ENCODE assay signal across 21 cellular contexts in the genomic region with DNA sequence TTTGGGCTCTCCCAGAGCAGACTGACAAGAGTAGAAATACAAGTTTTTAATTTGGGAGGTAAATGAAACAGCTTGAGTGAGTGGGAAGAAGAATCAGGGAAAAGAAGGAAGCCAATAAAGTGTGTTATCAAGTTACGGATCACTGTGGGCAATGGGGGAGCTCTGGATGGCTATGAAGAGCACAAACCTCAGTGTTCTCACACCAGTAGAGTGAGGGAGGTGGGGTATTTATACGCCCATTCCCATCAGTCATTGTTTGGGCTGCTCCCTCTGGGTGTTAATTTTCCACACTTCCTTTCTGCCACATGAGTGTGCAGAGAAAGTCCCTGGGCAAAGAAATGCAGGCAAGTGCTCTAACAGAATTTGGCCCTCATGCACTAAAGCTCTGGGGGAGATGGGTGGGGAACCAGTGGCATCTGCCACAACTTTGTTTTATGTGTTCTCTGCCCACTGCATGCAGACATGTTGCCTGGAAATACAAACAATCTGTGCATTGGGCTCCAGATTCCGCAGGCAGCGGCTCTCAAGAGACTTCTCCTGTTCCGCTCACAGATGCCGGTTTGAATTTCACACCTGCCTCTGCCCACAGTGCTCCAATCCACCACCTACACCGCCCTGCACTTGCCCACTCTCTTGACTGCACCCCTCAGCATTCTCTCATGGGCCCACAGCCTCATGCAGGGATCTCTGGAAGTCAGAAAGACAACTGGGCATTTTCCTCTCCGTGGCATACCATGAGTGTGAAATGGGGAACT. TPM values are rescaled to one million over a fixed set of nuclear protein-coding genes. Genes with fewer than 3 reads are reported as not detected.
DNase-seq lines count a peak whose midpoint lies in the region; ATAC-seq, FAIRE-seq and TF ChIP-seq lines count a peak whose summit lies in the region.
"Had no signal": no experiment of that assay in that cellular context is flagged by ENCODE, and none has a peak within 500 bp of the region (broad histone marks: within the 10 kb centered on the region; RNA-seq: fewer than 3 reads in every experiment).

No MANE protein-coding gene starts in this region.

- DNase-seq in HepG2 (ENCODE audit: low spot score) (no peak), right lobe of liver (no peak), astrocyte (ENCODE audit: low read depth) (no peak), osteoblast (ENCODE audit: insufficient read length, low spot score, missing footprints) (no peak), GM20000 (ENCODE audit: low spot score) (no peak), G401 (ENCODE audit: low spot score) (no peak), kidney (no peak)
- DNase-seq: activated CD4-positive, CD25-positive, alpha-beta regulatory T cell; activated T-cell treated with anti-CD3 and anti-CD28 coated beads, Interleukin-2, amount 50 U/mL, for 24 hours; effector CD4-positive, alpha-beta T cell; NCI-H187 treated with DMSO at 0.1 percent for 48 hours; pancreas; SHP77 treated with DMSO at 0.1 percent for 48 hours; stimulated activated CD4-positive, alpha-beta T cell treated with anti-CD3 and anti-CD28 coated beads, Interleukin-12 subunit alpha, Interleukin-12 subunit beta, amount 100 ng/mL, for 4 hours had no signal

- no peaks in the 10 kb centered on the region for H3K36me3 Mint-ChIP-seq in astrocyte (ENCODE audit: low read depth, unreplicated experiment)
- H3K36me3 Mint-ChIP-seq: activated naive CD8-positive, alpha-beta T cell; IgD-negative memory B cell had no signal

- in situ Hi-C loops in HepG2 (cut with HindIII; ENCODE audit: extremely low pct_ligation_motif_present, low pct_unique_long_range_greater_than_20kb), result no loop called here
- in situ Hi-C loops in G401 (cut with HindIII; ENCODE audit: low sequenced_read_pairs), result no loop called here

- H3K4me1 Mint-ChIP-seq in astrocyte (ENCODE audit: low read depth, unreplicated experiment), result no peaks in the 10 kb centered on the region

- no peaks in the 10 kb centered on the region for H3K36me3 ChIP-seq in HepG2 (replicated peaks in 1 of 2; ENCODE audit: control insufficient read depth in 1 of 2, insufficient read depth in 2 of 2, low read length in 2 of 2)
- no peaks in the 10 kb centered on the region for H3K36me3 ChIP-seq in right lobe of liver
- no peaks in the 10 kb centered on the region for H3K36me3 ChIP-seq in astrocyte (ENCODE audit: insufficient read depth, low read length)
- no peaks in the 10 kb centered on the region for H3K36me3 ChIP-seq in osteoblast (ENCODE audit: insufficient read depth, low read length)
- no peaks in the 10 kb centered on the region for H3K36me3 ChIP-seq in kidney (ENCODE audit: control insufficient read depth in 1 of 2, insufficient read depth in 2 of 2, low read length in 2 of 2)
- H3K36me3 ChIP-seq: esophagus muscularis mucosa, pancreas had no signal

- H3K27me3 ChIP-seq in HepG2 (ENCODE audit: control insufficient read depth in 1 of 2, insufficient read depth in 2 of 2, low read length in 2 of 2), result no peaks in the 10 kb centered on the region
- H3K27me3 ChIP-seq in right lobe of liver, result peaks cover 0 to 3% of the 10 kb centered on the region in 2 donors
- peaks cover 5% of the 10 kb centered on the region for H3K27me3 ChIP-seq in astrocyte (ENCODE audit: insufficient read depth, low read length)
- H3K27me3 ChIP-seq in osteoblast (ENCODE audit: insufficient read depth, low read length), result peaks cover 19% of the 10 kb centered on the region

- H3K4me2 ChIP-seq in HepG2 (ENCODE audit: low read depth, low read length), result no peak overlapping the region
- peak overlapping the region; percentile 79 for H3K4me2 ChIP-seq in astrocyte (ENCODE audit: low read length)
- peak overlapping the region; percentile 68 for H3K4me2 ChIP-seq in osteoblast (ENCODE audit: insufficient read depth, low read length)

- H3K4me1 ChIP-seq in HepG2 (ENCODE audit: insufficient read depth, low read length) (peaks cover 70% of the 10 kb centered on the region), right lobe of liver (peaks cover 0 to 6% (median 0%) of the 10 kb centered on the region in 4 donors), astrocyte (ENCODE audit: insufficient read depth, low read length) (peaks cover 31% of the 10 kb centered on the region), osteoblast (ENCODE audit: insufficient read depth, low read length) (peaks cover 35% of the 10 kb centered on the region), kidney (ENCODE audit: control insufficient read depth in 1 of 2, insufficient read depth in 1 of 2, low read depth in 1 of 2, low read length in 2 of 2) (peaks cover 0 to 2% of the 10 kb centered on the region in 2 donors)

- no peaks in the 10 kb centered on the region for H3K9me3 ChIP-seq in HepG2 (ENCODE audit: low read length)
- no peaks in the 10 kb centered on the region for H3K9me3 ChIP-seq in right lobe of liver
- H3K9me3 ChIP-seq in astrocyte (ENCODE audit: insufficient read depth, low read depth, low read length), result no peaks in the 10 kb centered on the region
- H3K9me3 ChIP-seq in osteoblast (ENCODE audit: low read depth, low read length), result no peaks in the 10 kb centered on the region
- H3K9me3 ChIP-seq in kidney (ENCODE audit: control insufficient read depth in 1 of 2, low read length in 2 of 2), result no peaks in the 10 kb centered on the region
- H3K9me3 ChIP-seq: esophagus muscularis mucosa, pancreas had no signal

- H3K9ac ChIP-seq in HepG2 (ENCODE audit: insufficient read depth, low read depth, low read length), result no peak overlapping the region
- H3K9ac ChIP-seq in astrocyte (ENCODE audit: low read length), result peak overlapping the region; percentile 63
- H3K9ac ChIP-seq in kidney (ENCODE audit: low read length in 2 of 2), result no peak overlapping the region

- ATAC-seq in HepG2 (no peak), right lobe of liver (no peak), HG03565 (IDR thresholded peaks at IDR 0.05; ENCODE audit: unreplicated experiment) (no peak)
- ATAC-seq: activated CD8-positive, alpha-beta T cell treated with anti-CD3 and anti-CD28 coated beads for 36 hours had no signal

- POLR2A ChIA-PET in HepG2 (lab: Yijun Ruan, JAX), result interaction anchor here (2.3 kb wide), 1 partner anchor 19 kb away, joined by 12 read pairs; no protein-coding TSS in a partner anchor

- WGBS in HepG2 (ENCODE audit: low lambda C conversion rate), result 91% methylated on average over 8 of the region's 8 CpGs
- 71% methylated on average over 5 of the region's 8 CpGs for WGBS in right lobe of liver (ENCODE audit: insufficient coverage, low coverage, low lambda C conversion rate, missing lambda C conversion rate)

- no peak for TF ChIP-seq POLR2A in HepG2 (IDR thresholded peaks at IDR 0.05; ENCODE audit: insufficient read depth in 1 of 2, low read depth in 2 of 2, low read length in 2 of 2)
- TF ChIP-seq POLR2A in right lobe of liver (IDR thresholded peaks at IDR 0.05), result no peak

- H3K4me3 ChIP-seq in HepG2 (replicated peaks in 1 of 3; ENCODE audit: insufficient read depth in 1 of 3, low read depth in 2 of 3, low read length in 3 of 3) (no peak overlapping the region), right lobe of liver (no peak overlapping the region), astrocyte (ENCODE audit: insufficient read depth, low read depth, low read length) (peak overlapping the region; percentile 6), osteoblast (ENCODE audit: insufficient read depth, low read length) (peak overlapping the region; percentile 34), kidney (ENCODE audit: low read length in 2 of 2) (no peak overlapping the region)
- H3K4me3 ChIP-seq: esophagus muscularis mucosa, pancreas had no signal

- no peak for TF ChIP-seq EP300 in HepG2 (IDR thresholded peaks at IDR 0.05; ENCODE audit: low read depth in 2 of 2, low read length in 2 of 2)
- no peak for TF ChIP-seq EP300 in HepG2 (CRISPR knock-in tag; IDR thresholded peaks at IDR 0.05; ENCODE audit: borderline replicate concordance)

- H3K79me2 ChIP-seq in HepG2 (ENCODE audit: insufficient read depth, low read length) (no peaks in the 10 kb centered on the region), astrocyte (ENCODE audit: insufficient read depth, low read length) (no peaks in the 10 kb centered on the region), osteoblast (ENCODE audit: insufficient read depth, low read length) (no peaks in the 10 kb centered on the region)

- FAIRE-seq in HepG2 (lab: Jason Lieb, UNC) (no peak), astrocyte (lab: Jason Lieb, UNC) (no peak), kidney (lab: Jason Lieb, UNC) (no peak)
- FAIRE-seq: pancreas had no signal

- peak overlapping the region; percentile 60 for H3K27ac Mint-ChIP-seq in astrocyte (ENCODE audit: unreplicated experiment)
- H3K27ac Mint-ChIP-seq: activated CD8-positive, alpha-beta T cell treated with anti-CD3 and anti-CD28 coated beads for 36 hours; activated naive CD8-positive, alpha-beta T cell; activated T-cell treated with anti-CD3 and anti-CD28 coated beads, Interleukin-2, amount 50 U/mL, for 24 hours; IgD-negative memory B cell had no signal

- no peak overlapping the region for H3K4me3 Mint-ChIP-seq in astrocyte (ENCODE audit: unreplicated experiment)
- H3K4me3 Mint-ChIP-seq: activated CD8-positive, alpha-beta T cell treated with anti-CD3 and anti-CD28 coated beads for 36 hours; activated naive CD8-positive, alpha-beta T cell; activated T-cell treated with anti-CD3 and anti-CD28 coated beads, Interleukin-2, amount 50 U/mL, for 24 hours; IgD-negative memory B cell had no signal

- BruUV-seq in HepG2 (replicated peaks; lab: Mats Ljungman, UMichigan), result no TSS peak

- H3K27me3 Mint-ChIP-seq in astrocyte (ENCODE audit: low read depth, unreplicated experiment), result peaks cover 11% of the 10 kb centered on the region

- no peak for TF ChIP-seq RAD21 in HepG2 (CRISPR knock-in tag; IDR thresholded peaks at IDR 0.05)

- CTCF ChIA-PET in HepG2 (lab: Yijun Ruan, JAX; ENCODE audit: low intra/inter-chr PET ratio, low total read pairs), result interaction anchor here (1.9 kb wide), 1 partner anchor 366 kb away, joined by 10 read pairs; no protein-coding TSS in a partner anchor

- H4K20me1 ChIP-seq in HepG2 (ENCODE audit: insufficient read depth, low read length), result no peaks in the 10 kb centered on the region
- H4K20me1 ChIP-seq in astrocyte (ENCODE audit: insufficient read depth, low read length), result peaks cover 3% of the 10 kb centered on the region
- no peaks in the 10 kb centered on the region for H4K20me1 ChIP-seq in osteoblast (ENCODE audit: insufficient read depth, low read length)

- H2AFZ ChIP-seq in HepG2 (ENCODE audit: low read length), result no peak overlapping the region
- no peak overlapping the region for H2AFZ ChIP-seq in astrocyte (ENCODE audit: low read depth, low read length)
- peak overlapping the region; percentile 5 for H2AFZ ChIP-seq in osteoblast (ENCODE audit: low read length)

- intact Hi-C loops in HepG2 (cut with micrococcal nuclease; ENCODE audit: unreplicated experiment) (no loop called here), right lobe of liver (cut with DNase I) (no loop called here), kidney (cut with DNase I) (no loop called here)

- H3K27ac ChIP-seq in HepG2 (ENCODE audit: extremely low read length, insufficient read depth, low read length) (no peak overlapping the region), right lobe of liver (no peak overlapping the region), astrocyte (ENCODE audit: low read depth, low read length) (peak overlapping the region; percentile 87), osteoblast (ENCODE audit: low read depth, low read length) (peak overlapping the region; percentile 87), kidney (ENCODE audit: low read depth in 2 of 2, low read length in 2 of 2) (no peak overlapping the region)
- H3K27ac ChIP-seq: esophagus muscularis mucosa, pancreas had no signal

- H3K9me3 Mint-ChIP-seq in astrocyte (ENCODE audit: unreplicated experiment), result no peaks in the 10 kb centered on the region
- H3K9me3 Mint-ChIP-seq: activated CD8-positive, alpha-beta T cell treated with anti-CD3 and anti-CD28 coated beads for 36 hours; activated T-cell treated with anti-CD3 and anti-CD28 coated beads, Interleukin-2, amount 50 U/mL, for 24 hours had no signal

- no peak for TF ChIP-seq CTCF in HepG2 (CRISPR knock-in tag; IDR thresholded peaks at IDR 0.05)
- no peak for TF ChIP-seq CTCF in right lobe of liver (IDR thresholded peaks at IDR 0.05)
- TF ChIP-seq CTCF in astrocyte (IDR thresholded peaks at IDR 0.05; ENCODE audit: insufficient read depth, low read depth, low read length), result no peak
- TF ChIP-seq CTCF in osteoblast (IDR thresholded peaks at IDR 0.05; ENCODE audit: extremely low read depth, low read depth, low read length), result no peak
- no peak for TF ChIP-seq CTCF in GM20000 (IDR thresholded peaks at IDR 0.05; ENCODE audit: extremely low read depth, missing control alignments)
- no peak for TF ChIP-seq CTCF in kidney (IDR thresholded peaks at IDR 0.05; ENCODE audit: borderline replicate concordance, extremely low read depth, insufficient read depth)

RNA-seq across cellular contexts. Expression of gene ADRA1D, which starts 22.6 kb away (rescaled TPM):
- total RNA-seq in HepG2 (2016; rRNA removed; fragmentation: Illumina TruSeq; extraction: Trizol), result 0.07 TPM in 1 of 2 replicates, not detected in the other
- total RNA-seq in HepG2 (2016; cell fraction: cytosol; rRNA removed; fragmentation: Illumina TruSeq; extraction: Trizol; ENCODE audit: low read depth), result not detected in 2 replicates
- total RNA-seq in HepG2 (2016; cell fraction: insoluble cytoplasmic fraction; rRNA removed; fragmentation: Illumina TruSeq; extraction: Trizol), result 0.17 TPM in 1 of 2 replicates, not detected in the other
- 0.09 TPM in 1 of 2 replicates, not detected in the other for total RNA-seq in HepG2 (2016; cell fraction: membrane; rRNA removed; fragmentation: Illumina TruSeq; extraction: Trizol)
- 0.13 TPM in 1 of 2 replicates, not detected in the other for total RNA-seq in HepG2 (2016; cell fraction: nucleus; rRNA removed; fragmentation: Illumina TruSeq; extraction: Trizol)
- polyA plus RNA-seq in HepG2 (2011; rRNA removed), result 0.09 and 0.13 TPM in 2 replicates
- polyA plus RNA-seq in HepG2 (2011; cell fraction: cytosol; rRNA removed), result 0.06 and 0.24 TPM in 2 replicates
- polyA plus RNA-seq in HepG2 (2011; cell fraction: nucleus; rRNA removed), result 0.26 and 0.45 TPM in 2 replicates
- polyA plus RNA-seq in HepG2 (2012), result 0.24 TPM in 1 of 2 replicates, not detected in the other
- 0.03 TPM in 1 of 2 replicates, not detected in the other for polyA plus RNA-seq in HepG2 (2016; cell fraction: cytosol; fragmentation: Illumina TruSeq; extraction: Trizol; ENCODE audit: low read depth)
- polyA plus RNA-seq in HepG2 (2016; cell fraction: insoluble cytoplasmic fraction; fragmentation: Illumina TruSeq; extraction: Trizol; ENCODE audit: low read depth), result 0.19 TPM in 1 of 2 replicates, not detected in the other
- 0.07 TPM in 1 of 2 replicates, not detected in the other for polyA plus RNA-seq in HepG2 (2016; cell fraction: membrane; fragmentation: Illumina TruSeq; extraction: Trizol; ENCODE audit: low read depth)
- 0.33 and 0.37 TPM in 2 replicates for polyA plus RNA-seq in HepG2 (2016; cell fraction: nucleus; fragmentation: Illumina TruSeq; extraction: Trizol; ENCODE audit: insufficient read depth, low read depth)
- polyA minus RNA-seq in HepG2 (2011; rRNA and poly(A)+ RNA removed; ENCODE audit: low replicate concordance), result 0.50 TPM in 1 of 2 replicates, not detected in the other
- not detected in 2 replicates for polyA minus RNA-seq in HepG2 (2011; cell fraction: cytosol; rRNA and poly(A)+ RNA removed)
- 0.26 and 0.62 TPM in 2 replicates for polyA minus RNA-seq in HepG2 (2011; cell fraction: nucleus; rRNA and poly(A)+ RNA removed)
- under 1 TPM in 1 of 6 experiments, not detected in 5; 0.18 TPM for total RNA-seq in right lobe of liver
- not detected in 2 replicates for total RNA-seq in astrocyte
- not detected in 2 replicates for total RNA-seq in osteoblast
- not detected in 2 replicates for total RNA-seq in G401 (2014; rRNA removed; shearing (Covaris generic))
- total RNA-seq in kidney, result 1.1 TPM
- 0.39 TPM for polyA plus RNA-seq in kidney (ENCODE audit: insufficient read depth, low read depth, low replicate concordance)
- total RNA-seq: activated CD8-positive, alpha-beta T cell treated with anti-CD3 and anti-CD28 coated beads for 36 hours; H4; T-helper 2 cell treated with Interferon-gamma antibody and Interleukin-4, amounts not matched to agents 100 ng/mL and 5 ng/mL, for 36 hours had no signal
- polyA plus RNA-seq: IgD-negative memory B cell had no signal

Comparison
In these comparisons a context has a peak if more than half of its experiments do, and no peak if none do; other contexts are left out.
1. H3K27ac ChIP-seq: peak in astrocyte (single experiment) and osteoblast (single experiment); none in HepG2 (single experiment), right lobe of liver (0 of 3) and kidney (0 of 2).
2. H3K4me3 ChIP-seq: peak in astrocyte (single experiment) and osteoblast (single experiment); none in HepG2 (0 of 3), right lobe of liver (0 of 3) and kidney (0 of 2).